ENCODE assay signal across 10 cellular contexts in genomic region chr2:62415019-62415431, GRCh38.
A peak's percentile ranks its signal among the peaks of the same experiment; 100 is the strongest.
DNase-seq lines count a peak whose midpoint lies in the region; ATAC-seq and TF ChIP-seq lines count a peak whose summit lies in the region.
"Had no signal": no experiment of that assay in that cellular context is flagged by ENCODE, and none has a peak within 500 bp of the region (broad histone marks: within the 10 kb centered on the region; RNA-seq: fewer than 3 reads in every experiment).

No MANE protein-coding gene starts in this region.

- no peak overlapping the region for H3K4me3 Mint-ChIP-seq in CD8-positive, alpha-beta T cell
- H3K4me3 Mint-ChIP-seq in endothelial cell (ENCODE audit: unreplicated experiment): no peak overlapping the region

- no peaks in the 10 kb centered on the region for H3K9me3 ChIP-seq in CD8-positive, alpha-beta T cell (ENCODE audit: low read length)

- POLR2A ChIA-PET in GM10248 (lab: Yijun Ruan, JAX): no interaction called here
- POLR2A ChIA-PET in CD8-positive, alpha-beta T cell (lab: Charles Lee): no interaction called here

- peak; percentile 81 for ATAC-seq in GM19463 (IDR thresholded peaks at IDR 0.05; ENCODE audit: unreplicated experiment)
- peak; percentile 79 for ATAC-seq in HG03280 (IDR thresholded peaks at IDR 0.05; ENCODE audit: unreplicated experiment)
- ATAC-seq in CD8-positive, alpha-beta T cell: no peak

- no peaks in the 10 kb centered on the region for H3K36me3 Mint-ChIP-seq in CD8-positive, alpha-beta T cell
- H3K36me3 Mint-ChIP-seq in endothelial cell (ENCODE audit: low read depth, unreplicated experiment): no peaks in the 10 kb centered on the region

- no peak for TF ChIP-seq CTCF in GM10248 (IDR thresholded peaks at IDR 0.05; ENCODE audit: control extremely low read depth, extremely low read depth, low read depth, missing control alignments)
- TF ChIP-seq CTCF in CD8-positive, alpha-beta T cell (IDR thresholded peaks at IDR 0.05): no peak
- no peak for TF ChIP-seq CTCF in endothelial cell (IDR thresholded peaks at IDR 0.05; ENCODE audit: unreplicated experiment)

- peaks cover 7% of the 10 kb centered on the region for H3K9me3 Mint-ChIP-seq in CD8-positive, alpha-beta T cell
- H3K9me3 Mint-ChIP-seq in endothelial cell (ENCODE audit: unreplicated experiment): no peaks in the 10 kb centered on the region

- H3K4me1 ChIP-seq in CD8-positive, alpha-beta T cell (ENCODE audit: insufficient read depth, low read length): peaks cover 6% of the 10 kb centered on the region

- peaks cover 9% of the 10 kb centered on the region for H3K4me1 Mint-ChIP-seq in CD8-positive, alpha-beta T cell (ENCODE audit: low read depth)
- peaks cover 17% of the 10 kb centered on the region for H3K4me1 Mint-ChIP-seq in endothelial cell (ENCODE audit: unreplicated experiment)

- H3K36me3 ChIP-seq in CD8-positive, alpha-beta T cell (ENCODE audit: insufficient read depth, low read length): no peaks in the 10 kb centered on the region

- CTCF ChIA-PET in GM10248 (lab: Yijun Ruan, JAX): interaction anchor here (1.6 to 2.0 kb wide), 4 partner anchors 42 to 422 kb away, joined by 3 to 10 read pairs (median 6); no protein-coding TSS in a partner anchor
- CTCF ChIA-PET in CD8-positive, alpha-beta T cell (lab: Charles Lee): no interaction called here

- H3K27me3 ChIP-seq in CD8-positive, alpha-beta T cell (ENCODE audit: insufficient read depth, low read length): no peaks in the 10 kb centered on the region

- peaks cover 2% of the 10 kb centered on the region for H3K27me3 Mint-ChIP-seq in CD8-positive, alpha-beta T cell (ENCODE audit: low read depth)
- no peaks in the 10 kb centered on the region for H3K27me3 Mint-ChIP-seq in endothelial cell (ENCODE audit: unreplicated experiment)

- DNase-seq in GM10248 (ENCODE audit: extremely low spot score): peak; percentile 65
- no peak for DNase-seq in epithelial cell of prostate (ENCODE audit: low read depth, low spot score)
- no peak for DNase-seq in NCI-H2029 (lab: John Stamatoyannopoulos, UW)
- DNase-seq in RKO (ENCODE audit: low spot score): no peak
- no peak for DNase-seq in CD8-positive, alpha-beta T cell
- no peak for DNase-seq in endothelial cell (ENCODE audit: low spot score)
- DNase-seq: GDM1, OCI-M1 had no signal

- peak overlapping the region; percentile 80 for H3K27ac ChIP-seq in epithelial cell of prostate
- no peak overlapping the region for H3K27ac ChIP-seq in CD8-positive, alpha-beta T cell (ENCODE audit: low read depth, low read length)

- no peak overlapping the region for H3K27ac Mint-ChIP-seq in CD8-positive, alpha-beta T cell
- no peak overlapping the region for H3K27ac Mint-ChIP-seq in endothelial cell (ENCODE audit: unreplicated experiment)

- intact Hi-C loops in CD8-positive, alpha-beta T cell (cut with DNase I, micrococcal nuclease): loop anchor here in 1 of 2 experiments (10.0 kb wide), 2 partner anchors 220 to 620 kb away; partner anchors contain the start of gene B3GNT2

- H3K4me3 ChIP-seq in CD8-positive, alpha-beta T cell (ENCODE audit: low read depth, low read length): no peak overlapping the region
